In genomic region chr9:16154570-16155078, GRCh38 we compare ENCODE assay signal across 9 cellular contexts.
DNase-seq lines count a peak whose midpoint lies in the region; ATAC-seq, FAIRE-seq and TF ChIP-seq lines count a peak whose summit lies in the region.
"Had no signal": no experiment of that assay in that cellular context is flagged by ENCODE, and none has a peak within 500 bp of the region (broad histone marks: within the 10 kb centered on the region; RNA-seq: fewer than 3 reads in every experiment).

No MANE protein-coding gene starts in this region.

- ATAC-seq in HG02870 (IDR thresholded peaks at IDR 0.05; ENCODE audit: unreplicated experiment) (peak; percentile 49), HG03175 (IDR thresholded peaks at IDR 0.05; ENCODE audit: unreplicated experiment) (no peak)

- FAIRE-seq in HTR-8/SVneo (lab: Jason Lieb, UNC) = no peak
- FAIRE-seq: islet of Langerhans had no signal

- H3K4me3 ChIP-seq in fibroblast of mammary gland (ENCODE audit: control insufficient read depth, low read depth, low read length) = peak overlapping the region; percentile 2

- TF ChIP-seq CTCF in GM12874 (IDR thresholded peaks at IDR 0.05; ENCODE audit: insufficient read depth, low read depth, low read length) = peak; percentile 21; the same call in 1 of the 2 replicates
- TF ChIP-seq CTCF in fibroblast of mammary gland (conservative IDR thresholded peaks at IDR 0.05; ENCODE audit: control insufficient read depth, insufficient read depth, low read depth, low read length) = no peak

- DNase-seq in RPMI8226 (peak; percentile 91), fibroblast of mammary gland (ENCODE audit: low read depth) (peak; percentile 35), renal cortical epithelial cell (ENCODE audit: low read depth) (peak; percentile 43), COR-L47 (lab: John Stamatoyannopoulos, UW) (no peak), HTR-8/SVneo (ENCODE audit: insufficient read length, low spot score) (no peak)

Comparison
In these comparisons a context has a peak if more than half of its experiments do, and no peak if none do; other contexts are left out.
1. DNase-seq: peak in RPMI8226 (single experiment), fibroblast of mammary gland (single experiment) and renal cortical epithelial cell (single experiment); none in COR-L47 (single experiment) and HTR-8/SVneo (single experiment).